In the genomic region with DNA sequence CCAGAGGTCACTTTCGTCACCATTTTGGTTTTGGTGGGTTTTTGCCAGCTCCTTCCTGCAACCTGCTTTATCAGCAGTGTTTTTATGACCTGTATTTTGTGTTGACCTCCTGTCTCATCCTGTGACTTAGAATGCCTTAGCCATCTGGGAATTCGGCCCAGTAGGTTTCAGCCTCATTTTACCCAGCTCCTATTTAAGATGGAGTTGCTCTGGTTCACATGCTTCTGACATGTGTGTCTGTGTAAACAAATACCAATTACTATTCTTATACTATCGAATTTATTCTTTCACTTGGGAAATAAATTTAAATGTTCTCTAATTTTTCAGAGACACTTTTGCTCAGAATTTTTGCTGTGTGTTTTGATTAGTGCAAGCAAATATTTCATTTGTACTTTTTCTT, we compare ENCODE assay signal across 5 cellular contexts.
"Had no signal": no experiment of that assay in that cellular context is flagged by ENCODE, and none has a peak within 500 bp of the region (broad histone marks: within the 10 kb centered on the region; RNA-seq: fewer than 3 reads in every experiment).

No MANE protein-coding gene starts in this region.

- H3K27ac ChIP-seq: HL-60 had no signal

- DNase-seq: H9, HCEC 1CT, KG1 had no signal

- H2AFZ ChIP-seq: GM23338 had no signal

- H3K4me3 ChIP-seq: GM23338 had no signal

- H3K4me2 ChIP-seq: GM23338 had no signal
